Comparison of ENCODE assay signal across 8 cellular contexts in the genomic region with DNA sequence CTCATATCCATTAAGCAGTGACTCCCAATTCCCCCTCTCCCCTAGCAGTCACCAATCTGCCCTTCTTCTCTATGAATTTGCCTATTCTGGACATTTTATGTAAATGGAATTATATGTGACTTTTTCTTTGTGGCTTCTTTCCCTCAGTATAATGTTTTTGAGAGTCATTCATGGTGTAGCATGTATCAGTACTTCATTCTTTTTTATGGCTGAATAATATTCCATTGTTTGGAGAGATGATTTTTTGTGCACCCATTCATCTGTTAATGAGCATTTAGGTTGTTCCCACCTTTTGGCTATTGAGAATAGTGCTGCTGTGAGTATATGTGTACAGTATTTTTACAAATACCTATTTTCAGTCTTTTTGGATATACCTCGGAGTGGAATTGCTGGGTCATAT. TPM values are rescaled to one million over a fixed set of nuclear protein-coding genes. Genes with fewer than 3 reads are reported as not detected.
"Had no signal": no experiment of that assay in that cellular context is flagged by ENCODE, and none has a peak within 500 bp of the region (broad histone marks: within the 10 kb centered on the region; RNA-seq: fewer than 3 reads in every experiment).

No MANE protein-coding gene starts in this region.

- FAIRE-seq: GM12878, GM12891, GM12892, GM18507, GM19239 had no signal

- H3K4me3 ChIP-seq: GM12878 had no signal

- DNase-seq: GDM1, GF-D8 had no signal

- ATAC-seq: GM12878 had no signal

RNA-seq across cellular contexts. Expression of gene PLA2G2E, which starts 21.8 kb away (rescaled TPM):
- total RNA-seq: G401, GM12878 had no signal
- polyA plus RNA-seq: GM12878 had no signal
